In genomic region chr6:99761701-99762100, GRCh38 we compare ENCODE assay signal across 22 cellular contexts.
"Had no signal": no experiment of that assay in that cellular context is flagged by ENCODE, and none has a peak within 500 bp of the region (broad histone marks: within the 10 kb centered on the region; RNA-seq: fewer than 3 reads in every experiment).

No MANE protein-coding gene starts in this region.

- H3K4me1 ChIP-seq: esophagus muscularis mucosa, left ventricle myocardium inferior, right lobe of liver, upper lobe of left lung had no signal

- H3K9me3 Mint-ChIP-seq: activated naive CD4-positive, alpha-beta T cell treated with anti-CD3 and anti-CD28 coated beads, Interleukin-2, amount 50 U/mL, for 72 hours; activated T-cell treated with anti-CD3 and anti-CD28 coated beads, Interleukin-2, amount 50 U/mL, for 72 hours; nephron; stimulated activated effector memory CD8-positive, alpha-beta T cell treated with anti-CD3 and anti-CD28 coated beads, Interleukin-12 subunit alpha, Interleukin-12 subunit beta, amount 100 ng/mL, for 72 hours; stimulated activated naive CD8-positive, alpha-beta T cell treated with anti-CD3 and anti-CD28 coated beads, Interleukin-15, Interleukin-2, amounts not matched to agents 100 ng/mL and 50 ng/mL, for 24 hours had no signal

- H3K9me3 ChIP-seq: esophagus muscularis mucosa, right lobe of liver, thoracic aorta, upper lobe of left lung had no signal

- H3K4me1 Mint-ChIP-seq: nephron; stimulated activated effector memory CD8-positive, alpha-beta T cell treated with anti-CD3 and anti-CD28 coated beads, Interleukin-12 subunit alpha, Interleukin-12 subunit beta, amount 100 ng/mL, for 72 hours; T-helper 17 cell had no signal

- H3K36me3 Mint-ChIP-seq: activated naive CD4-positive, alpha-beta T cell treated with anti-CD3 and anti-CD28 coated beads, Interleukin-2, amount 50 U/mL, for 72 hours; stimulated activated effector memory CD8-positive, alpha-beta T cell treated with anti-CD3 and anti-CD28 coated beads, Interleukin-12 subunit alpha, Interleukin-12 subunit beta, amount 100 ng/mL, for 72 hours had no signal

- H3K27ac Mint-ChIP-seq: activated naive CD4-positive, alpha-beta T cell treated with anti-CD3 and anti-CD28 coated beads, Interleukin-2, amount 50 U/mL, for 72 hours; activated T-cell treated with anti-CD3 and anti-CD28 coated beads, Interleukin-2, amount 50 U/mL, for 72 hours; nephron; stimulated activated effector memory CD8-positive, alpha-beta T cell treated with anti-CD3 and anti-CD28 coated beads, Interleukin-12 subunit alpha, Interleukin-12 subunit beta, amount 100 ng/mL, for 72 hours; stimulated activated naive CD8-positive, alpha-beta T cell treated with anti-CD3 and anti-CD28 coated beads, Interleukin-15, Interleukin-2, amounts not matched to agents 100 ng/mL and 50 ng/mL, for 24 hours; T-helper 17 cell had no signal

- H3K27ac ChIP-seq: esophagus muscularis mucosa, left ventricle myocardium inferior, right lobe of liver, skin epidermis, thoracic aorta, upper lobe of left lung had no signal

- H3K4me3 ChIP-seq: esophagus muscularis mucosa, left ventricle myocardium inferior, lung, right lobe of liver, skin epidermis, thoracic aorta, upper lobe of left lung had no signal

- H3K36me3 ChIP-seq: esophagus muscularis mucosa, left ventricle myocardium inferior, right lobe of liver, thoracic aorta, upper lobe of left lung had no signal

- ATAC-seq: activated naive CD4-positive, alpha-beta T cell treated with anti-CD3 and anti-CD28 coated beads, Interleukin-2, amount 50 U/mL, for 72 hours; activated T-cell treated with anti-CD3 and anti-CD28 coated beads, Interleukin-2, amount 50 U/mL, for 72 hours; right lobe of liver; stimulated activated effector memory CD8-positive, alpha-beta T cell treated with anti-CD3 and anti-CD28 coated beads, Interleukin-12 subunit alpha, Interleukin-12 subunit beta, amount 100 ng/mL, for 72 hours; T-helper 17 cell had no signal

- H3K4me3 Mint-ChIP-seq: activated T-cell treated with anti-CD3 and anti-CD28 coated beads, Interleukin-2, amount 50 U/mL, for 72 hours; nephron; stimulated activated effector memory CD8-positive, alpha-beta T cell treated with anti-CD3 and anti-CD28 coated beads, Interleukin-12 subunit alpha, Interleukin-12 subunit beta, amount 100 ng/mL, for 72 hours; stimulated activated naive CD8-positive, alpha-beta T cell treated with anti-CD3 and anti-CD28 coated beads, Interleukin-15, Interleukin-2, amounts not matched to agents 100 ng/mL and 50 ng/mL, for 24 hours; T-helper 17 cell had no signal

- H3K27me3 ChIP-seq: esophagus muscularis mucosa, upper lobe of left lung had no signal

- DNase-seq: activated CD4-positive, alpha-beta T cell treated with anti-CD3 and anti-CD28 coated beads, Interleukin-2, amount 50 U/mL, for 1 hour; activated naive CD4-positive, alpha-beta T cell; activated T-cell treated with anti-CD3 and anti-CD28 coated beads for 4 hours; activated T-cell treated with anti-CD3 and anti-CD28 coated beads, Interleukin-2, amount 50 U/mL, for 72 hours; dermis blood vessel endothelial cell; effector CD4-positive, alpha-beta T cell; foreskin melanocyte; left ventricle myocardium inferior; right lobe of liver; stimulated activated CD4-positive, alpha-beta T cell treated with anti-CD3 and anti-CD28 coated beads, Interleukin-12 subunit alpha, Interleukin-12 subunit beta, amount 100 ng/mL, for 4 hours; stimulated activated CD4-positive, alpha-beta T cell treated with anti-CD3 and anti-CD28 coated beads, Interleukin-4, amount 100 ng/mL, for 1 hour; T-helper 17 cell; T1000; upper lobe of left lung had no signal
